Comparison of ENCODE assay signal across 9 cellular contexts in genomic region chr7:135023622-135024021, GRCh38.
"Had no signal": no experiment of that assay in that cellular context is flagged by ENCODE, and none has a peak within 500 bp of the region (broad histone marks: within the 10 kb centered on the region; RNA-seq: fewer than 3 reads in every experiment).

No MANE protein-coding gene starts in this region.

- H3K4me2 ChIP-seq: KMS-11 had no signal

- DNase-seq: IMR-90, KBM-7, KG1 had no signal

- FAIRE-seq: HepG2, HTR-8/SVneo, K562 had no signal

- H3K4me3 ChIP-seq: K562 had no signal

- H3K27ac ChIP-seq: HL-60, KMS-11 had no signal

- H3K4me1 Mint-ChIP-seq: IgD-negative memory B cell had no signal

- ATAC-seq: HepG2, K562 had no signal

- H3K9ac ChIP-seq: KMS-11 had no signal

- H3K27me3 Mint-ChIP-seq: IgD-negative memory B cell had no signal

- H3K27ac Mint-ChIP-seq: IgD-negative memory B cell had no signal

- H3K4me3 Mint-ChIP-seq: IgD-negative memory B cell had no signal
